In genomic region chr3:143831208-143831607, GRCh38 we compare ENCODE assay signal across 9 cellular contexts. TPM values are rescaled to one million over a fixed set of nuclear protein-coding genes. Genes with fewer than 3 reads are reported as not detected.
DNase-seq lines count a peak whose midpoint lies in the region; ATAC-seq and TF ChIP-seq lines count a peak whose summit lies in the region.
"Had no signal": no experiment of that assay in that cellular context is flagged by ENCODE, and none has a peak within 500 bp of the region (broad histone marks: within the 10 kb centered on the region; RNA-seq: fewer than 3 reads in every experiment).

No MANE protein-coding gene starts in this region.

- H3K27ac ChIP-seq in IMR-90 (ENCODE audit: insufficient read depth, low read length) = no peak overlapping the region

- no peak overlapping the region for H2AK9ac ChIP-seq in IMR-90 (replicated peaks; ENCODE audit: low read depth, low read length, poor library complexity)

- H3K36me3 ChIP-seq in IMR-90 (ENCODE audit: control insufficient read depth, insufficient read depth, low read length) = no peaks in the 10 kb centered on the region

- H2AK5ac ChIP-seq in IMR-90 (ENCODE audit: low read depth, low read length) = no peak overlapping the region

- H3K4me2 ChIP-seq in IMR-90 (ENCODE audit: low read depth, low read length) = peak overlapping the region; percentile 26

- no peaks in the 10 kb centered on the region for H4K20me1 ChIP-seq in IMR-90 (ENCODE audit: insufficient read depth, low read length)

- H3K4me3 Mint-ChIP-seq in endothelial cell (ENCODE audit: unreplicated experiment) = no peak overlapping the region

- BruUV-seq in IMR-90 (replicated peaks; lab: Mats Ljungman, UMichigan) = no TSS peak

- H2AFZ ChIP-seq in IMR-90 (replicated peaks; ENCODE audit: low read length, poor library complexity) = no peak overlapping the region

- no peak for TF ChIP-seq POLR2A in IMR-90 (IDR thresholded peaks at IDR 0.05; ENCODE audit: low read depth, low read length)

- no peak overlapping the region for H3K14ac ChIP-seq in IMR-90 (replicated peaks; ENCODE audit: low read depth, low read length)

- no peak overlapping the region for H2BK20ac ChIP-seq in IMR-90 (ENCODE audit: low read depth, low read length)

- POLR2A ChIA-PET in IMR-90 (lab: Charles Lee; ENCODE audit: unreplicated experiment) = no interaction called here

- H3K56ac ChIP-seq in IMR-90 (ENCODE audit: extremely low read depth, insufficient read depth, low read length) = no peak overlapping the region

- H3K9me3 ChIP-seq in IMR-90 (ENCODE audit: control insufficient read depth, insufficient read depth, low read length) = no peaks in the 10 kb centered on the region

- peaks cover 4% of the 10 kb centered on the region for H3K4me1 Mint-ChIP-seq in endothelial cell (ENCODE audit: unreplicated experiment)

- no peak for TF ChIP-seq CTCF in IMR-90 (conservative IDR thresholded peaks at IDR 0.05; ENCODE audit: low read depth, low read length)
- no peak for TF ChIP-seq CTCF in fibroblast of mammary gland (conservative IDR thresholded peaks at IDR 0.05; ENCODE audit: control insufficient read depth, insufficient read depth, low read depth, low read length)
- TF ChIP-seq CTCF in endothelial cell (IDR thresholded peaks at IDR 0.05; ENCODE audit: unreplicated experiment) = no peak

- no CpG with 5 or more reads among the region's 2 CpGs for WGBS in IMR-90 (ENCODE audit: extremely low coverage in 2 of 2, insufficient read length in 1 of 2), 2 experiments

- no peak overlapping the region for H4K8ac ChIP-seq in IMR-90 (ENCODE audit: low read depth in 2 of 2, low read length in 2 of 2)

- no peaks in the 10 kb centered on the region; the same call in 1 of the 2 replicates for H3K9me1 ChIP-seq in IMR-90 (ENCODE audit: insufficient read depth, low read length)

- no peak overlapping the region for H4K5ac ChIP-seq in IMR-90 (ENCODE audit: low read depth, low read length)

- in situ Hi-C loops in IMR-90 (cut with MboI; ENCODE audit: low sequenced_read_pairs) = no loop called here

- DNase-seq in AG08396 (ENCODE audit: low spot score) (peak; percentile 27), IMR-90 (peak; percentile 59), fibroblast of mammary gland (ENCODE audit: low read depth) (peak; percentile 62), hypothalamus (lab: John Stamatoyannopoulos, UW) (no peak), NCI-H2227 (lab: John Stamatoyannopoulos, UW; ENCODE audit: unreplicated experiment) (no peak), endothelial cell (ENCODE audit: low spot score) (no peak)
- DNase-seq: stimulated activated CD4-positive, alpha-beta T cell treated with anti-CD3 and anti-CD28 coated beads, Interleukin-2, amount 100 ng/mL, for 48 hours had no signal

- no peak overlapping the region for H3K27ac Mint-ChIP-seq in endothelial cell (ENCODE audit: unreplicated experiment)

- H3K18ac ChIP-seq in IMR-90 (ENCODE audit: low read depth, low read length) = no peak overlapping the region

- CTCF ChIA-PET in IMR-90 (lab: Yijun Ruan, JAX) = no interaction called here

- H3K27me3 Mint-ChIP-seq in endothelial cell (ENCODE audit: unreplicated experiment) = peaks cover 3% of the 10 kb centered on the region

- no peaks in the 10 kb centered on the region for H3K4me1 ChIP-seq in IMR-90 (ENCODE audit: control insufficient read depth, insufficient read depth, low read length)

- no peak overlapping the region for H2BK120ac ChIP-seq in IMR-90 (ENCODE audit: low read depth, low read length)

- no peak overlapping the region for H3K9ac ChIP-seq in IMR-90 (ENCODE audit: low read depth, low read length)

- no peaks in the 10 kb centered on the region for H3K9me3 Mint-ChIP-seq in endothelial cell (ENCODE audit: unreplicated experiment)

- no peak overlapping the region for H4K91ac ChIP-seq in IMR-90 (ENCODE audit: insufficient read depth, low read depth, low read length)

- no peaks in the 10 kb centered on the region for H3K79me1 ChIP-seq in IMR-90 (ENCODE audit: low read depth in 1 of 2, low read length in 2 of 2)

- intact Hi-C loops in IMR-90 (cut with micrococcal nuclease) = loop anchor here (2.0 kb wide), 1 partner anchor 18 kb away; the partner anchor contains the start of gene SLC9A9

- H2BK15ac ChIP-seq in IMR-90 (ENCODE audit: low read depth, low read length) = no peak overlapping the region

- H3K4ac ChIP-seq in IMR-90 (ENCODE audit: low read depth, low read length) = no peak overlapping the region

- no peak overlapping the region for H3K23ac ChIP-seq in IMR-90 (ENCODE audit: low read depth, low read length)

- H3K27me3 ChIP-seq in IMR-90 (ENCODE audit: control insufficient read depth, insufficient read depth, low read length) = no peaks in the 10 kb centered on the region

- dilution Hi-C loops in IMR-90 (cut with HindIII; ENCODE audit: low sequenced_read_pairs, unreplicated experiment) = no loop called here

- H3K36me3 Mint-ChIP-seq in endothelial cell (ENCODE audit: low read depth, unreplicated experiment) = no peaks in the 10 kb centered on the region

- ATAC-seq in GM19438 (IDR thresholded peaks at IDR 0.05; ENCODE audit: low read depth, unreplicated experiment) (peak; percentile 44), IMR-90 (ENCODE audit: low read depth) (peak; percentile 70), GM21528 (IDR thresholded peaks at IDR 0.05; ENCODE audit: low FRiP score, unreplicated experiment) (no peak)

- H3K4me3 ChIP-seq in IMR-90 (ENCODE audit: insufficient read depth, low read depth, low read length) (no peak overlapping the region), fibroblast of mammary gland (ENCODE audit: control insufficient read depth, low read depth, low read length) (no peak overlapping the region)

- no peak overlapping the region for H2BK5ac ChIP-seq in IMR-90 (ENCODE audit: low read depth, low read length, poor library complexity, severe bottlenecking)

- TF ChIP-seq RAD21 in IMR-90 (IDR thresholded peaks at IDR 0.05; ENCODE audit: low read length) = no peak

TF ChIP-seq in IMR-90, 13 proteins besides CTCF, POLR2A, EP300 and RAD21:
- TF ChIP-seq BHLHE40 (IDR thresholded peaks at IDR 0.05; ENCODE audit: low read depth, low read length) = peak; percentile 78
- no peak for TF ChIP-seq MXI1 (IDR thresholded peaks at IDR 0.05; ENCODE audit: borderline replicate concordance, low read depth, low read length)

RNA-seq across cellular contexts. Expression of gene SLC9A9, which starts 17.1 kb away (rescaled TPM):
- total RNA-seq in IMR-90 (2012; rRNA removed) (2.3 and 4.2 TPM in 2 replicates), endothelial cell (ENCODE audit: unreplicated experiment) (7.9 TPM)
- 1.1 and 1.4 TPM in 2 replicates for polyA plus RNA-seq in IMR-90 (2012; rRNA removed)
- polyA plus RNA-seq in IMR-90 (2012; cell fraction: cytosol; rRNA removed) = 0.64 and 0.94 TPM in 2 replicates
- polyA plus RNA-seq in IMR-90 (2012; cell fraction: nucleus; rRNA removed; ENCODE audit: low replicate concordance) = 0.46 and 1.2 TPM in 2 replicates

Comparison
In these comparisons a context has a peak if more than half of its experiments do, and no peak if none do; other contexts are left out.
1. DNase-seq: peak in AG08396 (single experiment), IMR-90 (single experiment) and fibroblast of mammary gland (single experiment); none in hypothalamus (0 of 51), NCI-H2227 (single experiment) and endothelial cell (single experiment).